In the genomic region with DNA sequence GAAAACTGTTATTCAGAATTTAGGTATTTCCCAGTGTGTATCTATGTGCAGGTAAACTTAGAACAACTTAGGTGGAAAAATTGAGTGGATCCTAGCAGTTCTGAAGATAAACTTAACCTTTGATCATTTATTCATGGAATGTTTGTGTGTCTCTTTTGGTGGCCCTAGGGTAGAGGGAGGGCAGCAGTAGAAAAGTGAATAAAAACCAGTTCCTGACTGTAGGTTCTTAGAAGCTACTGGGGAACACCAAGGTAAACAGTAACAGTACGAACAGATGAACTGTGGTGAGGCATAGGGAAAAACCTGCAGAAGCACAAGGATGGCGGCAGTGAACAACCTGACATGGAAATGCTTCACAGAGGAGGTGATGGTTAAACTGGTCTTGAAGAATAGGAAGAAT, we compare ENCODE assay signal across 8 cellular contexts. TPM values are rescaled to one million over a fixed set of nuclear protein-coding genes. Genes with fewer than 3 reads are reported as not detected.
A peak's percentile ranks its signal among the peaks of the same experiment; 100 is the strongest.
DNase-seq lines count a peak whose midpoint lies in the region; ATAC-seq and TF ChIP-seq lines count a peak whose summit lies in the region.

No MANE protein-coding gene starts in this region.

- H3K9me3 Mint-ChIP-seq in Caco-2 (ENCODE audit: unreplicated experiment): no peaks in the 10 kb centered on the region

- H3K36me3 Mint-ChIP-seq in Caco-2 (ENCODE audit: insufficient read depth, unreplicated experiment): peaks cover 15% of the 10 kb centered on the region

- POLR2A ChIA-PET in Caco-2 (lab: Charles Lee): no interaction called here

- H3K27me3 Mint-ChIP-seq in Caco-2 (ENCODE audit: insufficient read depth, unreplicated experiment): no peaks in the 10 kb centered on the region

- H3K27me3 ChIP-seq in Caco-2 (replicated peaks; ENCODE audit: control insufficient read depth, insufficient read depth, low read length) (no peaks in the 10 kb centered on the region), Peyer's patch (no peaks in the 10 kb centered on the region), esophagus squamous epithelium (no peaks in the 10 kb centered on the region), rectal smooth muscle tissue (ENCODE audit: control insufficient read depth, insufficient read depth, low read length) (no peaks in the 10 kb centered on the region)

- ATAC-seq in HG02588 (IDR thresholded peaks at IDR 0.05; ENCODE audit: unreplicated experiment): no peak

- 53 to 60% methylated on average over 2 of the region's 2 CpGs for WGBS in esophagus squamous epithelium, 2 donors

- H3K27ac ChIP-seq in Peyer's patch: peak overlapping the region; percentile 92 to 99 (median 94)
- peak overlapping the region; percentile 91 to 99 (median 98) for H3K27ac ChIP-seq in esophagus squamous epithelium
- peak overlapping the region; percentile 38 for H3K27ac ChIP-seq in rectal smooth muscle tissue (ENCODE audit: low read depth, low read length)

- H3K4me3 ChIP-seq in Caco-2 (ENCODE audit: low read depth, low read length): 0 out of 2 replicates have a peak overlapping the region, but pooled peaks have one; percentile 5
- peak overlapping the region; percentile 51 to 95 (median 79) for H3K4me3 ChIP-seq in Peyer's patch
- peak overlapping the region; percentile 54 to 91 (median 70) for H3K4me3 ChIP-seq in esophagus squamous epithelium
- peak overlapping the region; percentile 40 for H3K4me3 ChIP-seq in rectal smooth muscle tissue (ENCODE audit: low read length)

- H3K4me1 ChIP-seq in Caco-2 (peaks cover 50% of the 10 kb centered on the region), Peyer's patch (peaks cover 0 to 56% (median 17%) of the 10 kb centered on the region in 4 donors), esophagus squamous epithelium (peaks cover 12 to 79% (median 51%) of the 10 kb centered on the region in 3 donors), rectal smooth muscle tissue (ENCODE audit: control insufficient read depth, insufficient read depth, low read length) (peaks cover 19% of the 10 kb centered on the region)

- H3K9ac ChIP-seq in rectal smooth muscle tissue (ENCODE audit: low read length): no peak overlapping the region

- BruUV-seq in Caco-2 (replicated peaks; lab: Mats Ljungman, UMichigan): no TSS peak

- no peak for TF ChIP-seq POLR2A in Peyer's patch (IDR thresholded peaks at IDR 0.05)
- TF ChIP-seq POLR2A in esophagus squamous epithelium (IDR thresholded peaks at IDR 0.05): no peak

- H3K36me3 ChIP-seq in Caco-2 (ENCODE audit: control insufficient read depth, insufficient read depth, low read length) (no peaks in the 10 kb centered on the region), Peyer's patch (no peaks in the 10 kb centered on the region), esophagus squamous epithelium (no peaks in the 10 kb centered on the region), rectal smooth muscle tissue (ENCODE audit: control insufficient read depth, insufficient read depth, low read length) (no peaks in the 10 kb centered on the region)

- H3K9me3 ChIP-seq in Caco-2 (no peaks in the 10 kb centered on the region), Peyer's patch (no peaks in the 10 kb centered on the region), esophagus squamous epithelium (no peaks in the 10 kb centered on the region)

- DNase-seq in Caco-2 (peak in 1 of 2 experiments; percentile 45), Peyer's patch (no peak), esophagus squamous epithelium (lab: John Stamatoyannopoulos, UW) (no peak), DMS 273 (lab: John Stamatoyannopoulos, UW; ENCODE audit: unreplicated experiment) (no peak), hepatic stellate cell (ENCODE audit: low spot score) (no peak)
- DNase-seq in effector CD4-positive, alpha-beta T cell: no peak

- H3K4me3 Mint-ChIP-seq in Caco-2 (ENCODE audit: unreplicated experiment): peak overlapping the region; percentile 81

- TF ChIP-seq CTCF in Caco-2 (IDR thresholded peaks at IDR 0.05; ENCODE audit: insufficient read depth in 1 of 2, low read depth in 1 of 2, low read length in 1 of 2, severe bottlenecking in 1 of 2, unreplicated experiment in 1 of 2): no peak
- TF ChIP-seq CTCF in Peyer's patch (IDR thresholded peaks at IDR 0.05): no peak
- TF ChIP-seq CTCF in esophagus squamous epithelium (IDR thresholded peaks at IDR 0.05): no peak

- H3K27ac Mint-ChIP-seq in Caco-2 (ENCODE audit: unreplicated experiment): peak overlapping the region; percentile 77

- peaks cover 43% of the 10 kb centered on the region for H3K4me1 Mint-ChIP-seq in Caco-2 (ENCODE audit: low read depth, unreplicated experiment)

- CTCF ChIA-PET in Caco-2 (lab: Charles Lee): no interaction called here

- intact Hi-C loops in Caco-2 (cut with micrococcal nuclease; ENCODE audit: unreplicated experiment) (no loop called here), esophagus squamous epithelium (cut with DNase I) (no loop called here)

RNA-seq across cellular contexts. Expression of a gene that starts 2.5 kb away (rescaled TPM):
- total RNA-seq in Caco-2 (2022) (23.1 and 25.4 TPM in 2 replicates), Peyer's patch (10 to 100 TPM; 48.7 to 69.4 (median 56.7) TPM), esophagus squamous epithelium (10 to 100 TPM; 27.0 to 42.0 (median 29.5) TPM)

Comparison
In these comparisons a context has a peak if more than half of its experiments do, and no peak if none do; other contexts are left out.
1. H3K4me3 ChIP-seq: peak in every context shown above with its lines; median percentile 79 in Peyer's patch; 70 in esophagus squamous epithelium; 40 in rectal smooth muscle tissue; 5 in Caco-2.
2. H3K27ac ChIP-seq: peak in every context shown above with its lines; median percentile 98 in esophagus squamous epithelium; 94 in Peyer's patch; 38 in rectal smooth muscle tissue.